Comparison of ENCODE assay signal across 10 cellular contexts in the genomic region with DNA sequence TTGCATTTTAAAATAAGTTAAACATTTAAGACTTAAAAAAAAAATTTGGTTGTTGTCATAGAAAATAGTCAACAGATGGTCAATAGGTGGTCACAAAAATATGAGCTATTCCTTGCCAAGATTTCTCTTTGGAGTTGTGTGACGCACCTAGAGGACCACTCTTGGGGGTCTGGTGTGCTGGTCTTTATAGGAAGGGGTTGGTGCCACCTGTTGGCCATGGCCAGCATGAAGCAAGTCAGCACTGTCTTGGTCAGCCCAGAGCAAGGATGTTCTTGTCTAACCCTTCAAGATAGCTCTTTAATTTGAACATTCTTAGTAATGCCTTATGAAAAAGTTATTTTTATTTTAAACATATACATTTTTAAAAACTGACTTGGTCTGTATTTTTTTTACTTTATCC.
DNase-seq lines count a peak whose midpoint lies in the region; ATAC-seq and TF ChIP-seq lines count a peak whose summit lies in the region.
"Had no signal": no experiment of that assay in that cellular context is flagged by ENCODE, and none has a peak within 500 bp of the region (broad histone marks: within the 10 kb centered on the region; RNA-seq: fewer than 3 reads in every experiment).

No MANE protein-coding gene starts in this region.

- ATAC-seq in foreskin keratinocyte: no peak
- ATAC-seq: activated T-cell treated with anti-CD3 and anti-CD28 coated beads, Interleukin-2, amount 50 U/mL, for 4 hours had no signal

- no peak overlapping the region for H3K4me2 ChIP-seq in neuronal stem cell (ENCODE audit: insufficient read depth, low read length, poor library complexity, severe bottlenecking)
- H3K4me2 ChIP-seq: A549 had no signal

- no peak overlapping the region for H2AK5ac ChIP-seq in neuronal stem cell (ENCODE audit: low read depth, low read length)

- H4K91ac ChIP-seq in neuronal stem cell (ENCODE audit: low read depth, low read length, poor library complexity): no peak overlapping the region

- in situ Hi-C loops in KBM-7 (cut with MboI; ENCODE audit: low pct_unique_long_range_greater_than_20kb, low sequenced_read_pairs): no loop called here

- no peaks in the 10 kb centered on the region for H3K4me1 ChIP-seq in SJCRH30
- no peaks in the 10 kb centered on the region for H3K4me1 ChIP-seq in neuronal stem cell (ENCODE audit: control insufficient read depth in 2 of 2, insufficient read depth in 1 of 2, low read depth in 1 of 2, low read length in 2 of 2)
- no peaks in the 10 kb centered on the region for H3K4me1 ChIP-seq in foreskin keratinocyte
- H3K4me1 ChIP-seq: A549 had no signal

- H3K9ac ChIP-seq in neuronal stem cell (ENCODE audit: low read depth, low read length, poor library complexity): no peak overlapping the region

- no peak overlapping the region for H3K18ac ChIP-seq in neuronal stem cell (ENCODE audit: low read length)

- H3K4me3 ChIP-seq in SJCRH30 (no peak overlapping the region), neuronal stem cell (ENCODE audit: low read length in 2 of 2) (no peak overlapping the region)
- H3K4me3 ChIP-seq: A549 had no signal

- TF ChIP-seq CTCF in foreskin keratinocyte (conservative IDR thresholded peaks at IDR 0.05): no peak

- H3K27ac ChIP-seq in SJCRH30 (no peak overlapping the region), neuronal stem cell (replicated peaks; ENCODE audit: low read length) (no peak overlapping the region), foreskin keratinocyte (no peak overlapping the region)
- H3K27ac ChIP-seq: A549 had no signal

- no peak overlapping the region for H3K14ac ChIP-seq in neuronal stem cell (ENCODE audit: low read length)

- no peak overlapping the region for H2BK5ac ChIP-seq in neuronal stem cell (ENCODE audit: low read length)

- no peak overlapping the region for H2BK120ac ChIP-seq in neuronal stem cell (ENCODE audit: low read depth, low read length)

- H2BK15ac ChIP-seq in neuronal stem cell (ENCODE audit: low read length): no peak overlapping the region

- no peak overlapping the region for H4K8ac ChIP-seq in neuronal stem cell (ENCODE audit: low read depth, low read length)

- H3K4ac ChIP-seq in neuronal stem cell (ENCODE audit: low read length): no peak overlapping the region

- H3K36me3 ChIP-seq in SJCRH30 (no peaks in the 10 kb centered on the region), neuronal stem cell (replicated peaks in 1 of 2; ENCODE audit: control insufficient read depth in 2 of 2, insufficient read depth in 2 of 2, low read length in 2 of 2) (no peaks in the 10 kb centered on the region)

- no peaks in the 10 kb centered on the region for H3K79me1 ChIP-seq in neuronal stem cell (ENCODE audit: low read depth, low read length)

- no peaks in the 10 kb centered on the region for H3K27me3 ChIP-seq in SJCRH30
- H3K27me3 ChIP-seq in neuronal stem cell (ENCODE audit: control insufficient read depth in 3 of 3, insufficient read depth in 3 of 3, low read depth in 1 of 3, low read length in 3 of 3): no peaks in the 10 kb centered on the region
- no peaks in the 10 kb centered on the region for H3K27me3 ChIP-seq in foreskin keratinocyte

- H3K9me3 ChIP-seq in SJCRH30 (replicated peaks) (no peaks in the 10 kb centered on the region), neuronal stem cell (replicated peaks in 1 of 2; ENCODE audit: control insufficient read depth in 2 of 2, insufficient read depth in 1 of 2, low read depth in 1 of 2, low read length in 2 of 2) (no peaks in the 10 kb centered on the region)
- H3K9me3 ChIP-seq: A549 had no signal

- no CpG with 5 or more reads among the region's 1 CpG for WGBS in neuronal stem cell (ENCODE audit: extremely low coverage in 2 of 2, insufficient read length in 2 of 2, insufficient replicate concordance in 1 of 2), 2 donors

- no peak overlapping the region for H2BK12ac ChIP-seq in neuronal stem cell (ENCODE audit: low read length)

- DNase-seq in NCI-H1436 (lab: John Stamatoyannopoulos, UW): peak; percentile 1
- no peak for DNase-seq in NCI-H1436 treated with DMSO at 0.1 percent for 48 hours (lab: John Stamatoyannopoulos, UW)
- peak; percentile 14 for DNase-seq in KBM-7
- peak; percentile 32 to 66 for DNase-seq in SJCRH30
- DNase-seq in neuronal stem cell (ENCODE audit: low spot score): peak; percentile 30
- no peak for DNase-seq in 8988T
- no peak for DNase-seq in midbrain (lab: John Stamatoyannopoulos, UW)
- no peak for DNase-seq in foreskin keratinocyte
- DNase-seq: activated T-cell treated with anti-CD3 and anti-CD28 coated beads, Interleukin-2, amount 50 U/mL, for 4 hours had no signal

- no peak overlapping the region for H3K23ac ChIP-seq in neuronal stem cell (ENCODE audit: low read depth, low read length, poor library complexity)

- no peak overlapping the region for H2AFZ ChIP-seq in neuronal stem cell (ENCODE audit: low read length)

Comparison
In these comparisons a context has a peak if more than half of its experiments do, and no peak if none do; other contexts are left out.
1. DNase-seq: peak in NCI-H1436 (single experiment), KBM-7 (single experiment), SJCRH30 (2 of 2) and neuronal stem cell (single experiment); none in NCI-H1436 treated with DMSO at 0.1 percent for 48 hours (single experiment), 8988T (single experiment), midbrain (single experiment) and foreskin keratinocyte (0 of 2).